Comparison of ENCODE assay signal across 16 cellular contexts in the genomic region with DNA sequence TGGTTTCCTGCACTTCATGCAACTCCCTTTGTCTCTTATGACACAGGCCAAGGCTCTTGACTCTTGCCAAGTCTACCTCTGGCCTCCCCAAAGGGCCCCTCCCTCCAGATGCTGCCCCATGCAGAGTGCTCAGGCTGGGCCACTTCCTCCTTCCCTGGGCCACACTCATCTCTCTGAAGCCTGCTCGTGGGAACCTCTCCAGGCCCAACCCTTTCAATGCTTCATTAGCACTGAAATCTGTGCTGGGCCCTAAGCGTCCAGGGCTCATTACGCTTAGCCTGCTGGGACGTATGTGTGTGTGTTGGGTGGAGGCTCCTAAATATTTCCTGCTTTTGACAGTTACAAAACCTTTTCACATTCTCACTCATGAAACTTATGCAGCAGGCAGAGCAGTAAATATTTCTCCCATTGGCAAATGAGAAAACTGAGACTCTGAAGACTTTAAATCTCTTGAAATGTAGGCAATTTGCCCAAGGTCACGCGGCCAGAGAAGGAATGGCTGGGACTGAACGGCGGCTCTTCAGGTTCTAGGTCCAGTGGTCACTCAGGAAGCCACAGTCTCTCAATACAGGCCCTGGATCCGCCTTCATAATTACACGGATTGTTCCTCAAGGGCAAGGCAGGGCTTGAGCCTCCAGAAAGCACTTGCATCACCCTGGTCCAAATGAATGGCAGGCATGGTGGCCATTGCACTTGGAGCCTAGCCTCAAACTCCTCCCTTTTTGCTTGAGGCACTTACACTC.
A peak's percentile ranks its signal among the peaks of the same experiment; 100 is the strongest.
DNase-seq lines count a peak whose midpoint lies in the region; ATAC-seq and TF ChIP-seq lines count a peak whose summit lies in the region.
"Had no signal": no experiment of that assay in that cellular context is flagged by ENCODE, and none has a peak within 500 bp of the region (broad histone marks: within the 10 kb centered on the region; RNA-seq: fewer than 3 reads in every experiment).

No MANE protein-coding gene starts in this region.

- no peaks in the 10 kb centered on the region for H3K9me3 ChIP-seq in SK-N-MC (ENCODE audit: low read depth, low read length)
- H3K9me3 ChIP-seq in right cardiac atrium (ENCODE audit: control insufficient read depth, low read length), result no peaks in the 10 kb centered on the region
- H3K9me3 ChIP-seq: HAP-1, SK-N-SH had no signal

- no peaks in the 10 kb centered on the region for H3K27me3 ChIP-seq in right cardiac atrium (ENCODE audit: control insufficient read depth, insufficient read depth)

- ATAC-seq in right cardiac atrium, result peak; percentile 64 to 78

- H3K9ac ChIP-seq in SK-N-MC (ENCODE audit: insufficient read length), result peak overlapping the region; percentile 8
- H3K9ac ChIP-seq: parathyroid adenoma, SK-N-SH had no signal

- DNase-seq in SK-N-MC (ENCODE audit: low read depth, low spot score), result no peak
- DNase-seq in right cardiac atrium, result peak in 2 of 3 donors; percentile 31 to 47
- DNase-seq in renal cortical epithelial cell (ENCODE audit: low read depth), result peak; percentile 67
- no peak for DNase-seq in COLO668 (lab: John Stamatoyannopoulos, UW; ENCODE audit: unreplicated experiment)
- DNase-seq in activated gamma-delta T cell treated with Interleukin-2 at 50 U/mL for 16 hours, result no peak
- DNase-seq in activated T-helper 1 cell treated with anti-CD3 and anti-CD28 coated beads, Interleukin-12 subunit alpha, Interleukin-12 subunit beta, Interleukin-2, Interleukin-4 antibody, amounts not matched to agents 30 ng/mL and 10 ng/mL and 1 ng/mL, durations not matched to agents 14 hours and 24 hours and 36 hours (ENCODE audit: low spot score), result no peak
- no peak for DNase-seq in foreskin melanocyte
- DNase-seq: activated CD4-positive, alpha-beta T cell treated with anti-CD3 and anti-CD28 coated beads for 1 hour; caudate nucleus; islet precursor cell; NCI-H510A treated with DMSO at 0.1 percent for 48 hours; SK-N-SH had no signal

- H3K4me3 ChIP-seq in SK-N-MC (no peak overlapping the region), right cardiac atrium (ENCODE audit: low read length) (no peak overlapping the region)
- H3K4me3 ChIP-seq: HAP-1 had no signal

- peak overlapping the region; percentile 98 for H3K27ac ChIP-seq in SK-N-MC
- H3K27ac ChIP-seq in right cardiac atrium (ENCODE audit: low read length), result peak overlapping the region; percentile 12
- H3K27ac ChIP-seq: C4-2B, parathyroid adenoma had no signal

- peaks cover 7% of the 10 kb centered on the region for H3K27me3 Mint-ChIP-seq in activated T-helper 1 cell treated with anti-CD3 and anti-CD28 coated beads, Interleukin-12 subunit alpha, Interleukin-12 subunit beta, Interleukin-2, Interleukin-4 antibody, amounts not matched to agents 30 ng/mL and 10 ng/mL and 1 ng/mL, durations not matched to agents 14 hours and 24 hours and 36 hours (ENCODE audit: insufficient read depth)

- no peak overlapping the region for H3K27ac Mint-ChIP-seq in activated T-helper 1 cell treated with anti-CD3 and anti-CD28 coated beads, Interleukin-12 subunit alpha, Interleukin-12 subunit beta, Interleukin-2, Interleukin-4 antibody, amounts not matched to agents 30 ng/mL and 10 ng/mL and 1 ng/mL, durations not matched to agents 14 hours and 24 hours and 36 hours

- no peaks in the 10 kb centered on the region for H3K36me3 ChIP-seq in SK-N-MC (ENCODE audit: insufficient read depth, low read length)
- H3K36me3 ChIP-seq: HAP-1 had no signal

- no peaks in the 10 kb centered on the region for H3K9me3 Mint-ChIP-seq in activated T-helper 1 cell treated with anti-CD3 and anti-CD28 coated beads, Interleukin-12 subunit alpha, Interleukin-12 subunit beta, Interleukin-2, Interleukin-4 antibody, amounts not matched to agents 30 ng/mL and 10 ng/mL and 1 ng/mL, durations not matched to agents 14 hours and 24 hours and 36 hours

- 63% methylated on average over 10 of the region's 10 CpGs for WGBS in right cardiac atrium

- no peaks in the 10 kb centered on the region for H3K4me1 Mint-ChIP-seq in activated T-helper 1 cell treated with anti-CD3 and anti-CD28 coated beads, Interleukin-12 subunit alpha, Interleukin-12 subunit beta, Interleukin-2, Interleukin-4 antibody, amounts not matched to agents 30 ng/mL and 10 ng/mL and 1 ng/mL, durations not matched to agents 14 hours and 24 hours and 36 hours (ENCODE audit: low read depth)

- TF ChIP-seq RAD21 in Ishikawa (IDR thresholded peaks at IDR 0.05; ENCODE audit: low read depth), result peak; percentile 47

- H3K4me3 Mint-ChIP-seq in activated T-helper 1 cell treated with anti-CD3 and anti-CD28 coated beads, Interleukin-12 subunit alpha, Interleukin-12 subunit beta, Interleukin-2, Interleukin-4 antibody, amounts not matched to agents 30 ng/mL and 10 ng/mL and 1 ng/mL, durations not matched to agents 14 hours and 24 hours and 36 hours, result no peak overlapping the region

- peaks cover 6% of the 10 kb centered on the region for H3K4me1 ChIP-seq in right cardiac atrium (ENCODE audit: control insufficient read depth, insufficient read depth, low read length)
- H3K4me1 ChIP-seq: HAP-1, parathyroid adenoma had no signal

- peak; percentile 100 for TF ChIP-seq EP300 in Ishikawa (IDR thresholded peaks at IDR 0.05; ENCODE audit: borderline replicate concordance)

- H3K36me3 Mint-ChIP-seq in activated T-helper 1 cell treated with anti-CD3 and anti-CD28 coated beads, Interleukin-12 subunit alpha, Interleukin-12 subunit beta, Interleukin-2, Interleukin-4 antibody, amounts not matched to agents 30 ng/mL and 10 ng/mL and 1 ng/mL, durations not matched to agents 14 hours and 24 hours and 36 hours (ENCODE audit: low read depth), result no peaks in the 10 kb centered on the region

- intact Hi-C loops in right cardiac atrium (cut with DNase I), result no loop called here
- intact Hi-C loops in activated T-helper 1 cell treated with anti-CD3 and anti-CD28 coated beads, Interleukin-12 subunit alpha, Interleukin-12 subunit beta, Interleukin-2, Interleukin-4 antibody, amounts not matched to agents 30 ng/mL and 10 ng/mL and 1 ng/mL, durations not matched to agents 14 hours and 24 hours and 36 hours (cut with micrococcal nuclease), result no loop called here

TF ChIP-seq in Ishikawa, 13 proteins besides CTCF, POLR2A, EP300 and RAD21:
- TF ChIP-seq CEBPB (IDR thresholded peaks at IDR 0.05) (peak; percentile 82), YY1 (IDR thresholded peaks at IDR 0.05; ENCODE audit: low read depth) (peak; percentile 65), ZBTB7A (IDR thresholded peaks at IDR 0.05; ENCODE audit: low read depth) (0 out of 2 replicates have a peak, but pooled peaks have one; percentile 64), TAF1 (IDR thresholded peaks at IDR 0.05; ENCODE audit: low read depth) (no peak), TEAD4 (IDR thresholded peaks at IDR 0.05) (peak; percentile 97), NFIC (IDR thresholded peaks at IDR 0.05) (peak; percentile 100), EGR1 (IDR thresholded peaks at IDR 0.05) (peak; percentile 54; the same call in 1 of the 2 replicates), CREB1 (IDR thresholded peaks at IDR 0.05; ENCODE audit: low read depth) (peak; percentile 61), TCF12 (IDR thresholded peaks at IDR 0.05; ENCODE audit: low read depth) (peak; percentile 100), FOXM1 (IDR thresholded peaks at IDR 0.05; ENCODE audit: borderline replicate concordance, low read depth) (peak; percentile 99)
- TF ChIP-seq, protein P1, sequence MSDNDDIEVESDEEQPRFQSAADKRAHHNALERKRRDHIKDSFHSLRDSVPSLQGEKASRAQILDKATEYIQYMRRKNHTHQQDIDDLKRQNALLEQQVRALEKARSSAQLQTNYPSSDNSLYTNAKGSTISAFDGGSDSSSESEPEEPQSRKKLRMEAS (IDR thresholded peaks at IDR 0.05), result peak; percentile 77
- TF ChIP-seq, protein P2, sequence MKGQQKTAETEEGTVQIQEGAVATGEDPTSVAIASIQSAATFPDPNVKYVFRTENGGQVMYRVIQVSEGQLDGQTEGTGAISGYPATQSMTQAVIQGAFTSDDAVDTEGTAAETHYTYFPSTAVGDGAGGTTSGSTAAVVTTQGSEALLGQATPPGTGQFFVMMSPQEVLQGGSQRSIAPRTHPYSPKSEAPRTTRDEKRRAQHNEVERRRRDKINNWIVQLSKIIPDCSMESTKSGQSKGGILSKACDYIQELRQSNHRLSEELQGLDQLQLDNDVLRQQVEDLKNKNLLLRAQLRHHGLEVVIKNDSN (IDR thresholded peaks at IDR 0.05), result peak; percentile 77
- TF ChIP-seq, protein P3, sequence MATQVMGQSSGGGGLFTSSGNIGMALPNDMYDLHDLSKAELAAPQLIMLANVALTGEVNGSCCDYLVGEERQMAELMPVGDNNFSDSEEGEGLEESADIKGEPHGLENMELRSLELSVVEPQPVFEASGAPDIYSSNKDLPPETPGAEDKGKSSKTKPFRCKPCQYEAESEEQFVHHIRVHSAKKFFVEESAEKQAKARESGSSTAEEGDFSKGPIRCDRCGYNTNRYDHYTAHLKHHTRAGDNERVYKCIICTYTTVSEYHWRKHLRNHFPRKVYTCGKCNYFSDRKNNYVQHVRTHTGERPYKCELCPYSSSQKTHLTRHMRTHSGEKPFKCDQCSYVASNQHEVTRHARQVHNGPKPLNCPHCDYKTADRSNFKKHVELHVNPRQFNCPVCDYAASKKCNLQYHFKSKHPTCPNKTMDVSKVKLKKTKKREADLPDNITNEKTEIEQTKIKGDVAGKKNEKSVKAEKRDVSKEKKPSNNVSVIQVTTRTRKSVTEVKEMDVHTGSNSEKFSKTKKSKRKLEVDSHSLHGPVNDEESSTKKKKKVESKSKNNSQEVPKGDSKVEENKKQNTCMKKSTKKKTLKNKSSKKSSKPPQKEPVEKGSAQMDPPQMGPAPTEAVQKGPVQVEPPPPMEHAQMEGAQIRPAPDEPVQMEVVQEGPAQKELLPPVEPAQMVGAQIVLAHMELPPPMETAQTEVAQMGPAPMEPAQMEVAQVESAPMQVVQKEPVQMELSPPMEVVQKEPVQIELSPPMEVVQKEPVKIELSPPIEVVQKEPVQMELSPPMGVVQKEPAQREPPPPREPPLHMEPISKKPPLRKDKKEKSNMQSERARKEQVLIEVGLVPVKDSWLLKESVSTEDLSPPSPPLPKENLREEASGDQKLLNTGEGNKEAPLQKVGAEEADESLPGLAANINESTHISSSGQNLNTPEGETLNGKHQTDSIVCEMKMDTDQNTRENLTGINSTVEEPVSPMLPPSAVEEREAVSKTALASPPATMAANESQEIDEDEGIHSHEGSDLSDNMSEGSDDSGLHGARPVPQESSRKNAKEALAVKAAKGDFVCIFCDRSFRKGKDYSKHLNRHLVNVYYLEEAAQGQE (IDR thresholded peaks at IDR 0.05; ENCODE audit: low read depth), result peak; percentile 40; the same call in 1 of the 2 replicates
TF ChIP-seq in Ishikawa: peak in this region for 12.

Comparison
In these comparisons a context has a peak if more than half of its experiments do, and no peak if none do; other contexts are left out.
1. DNase-seq: peak in right cardiac atrium (2 of 3) and renal cortical epithelial cell (single experiment); none in SK-N-MC (single experiment), COLO668 (single experiment), activated gamma-delta T cell treated with Interleukin-2 at 50 U/mL for 16 hours (single experiment), activated T-helper 1 cell treated with anti-CD3 and anti-CD28 coated beads, Interleukin-12 subunit alpha, Interleukin-12 subunit beta, Interleukin-2, Interleukin-4 antibody, amounts not matched to agents 30 ng/mL and 10 ng/mL and 1 ng/mL, durations not matched to agents 14 hours and 24 hours and 36 hours (single experiment) and foreskin melanocyte (single experiment).